ENCODE assay signal across 34 cellular contexts in genomic region chr6:30966154-30966553, GRCh38. TPM values are rescaled to one million over a fixed set of nuclear protein-coding genes. Genes with fewer than 3 reads are reported as not detected.
"Had no signal": no experiment of that assay in that cellular context is flagged by ENCODE, and none has a peak within 500 bp of the region (broad histone marks: within the 10 kb centered on the region; RNA-seq: fewer than 3 reads in every experiment).

No MANE protein-coding gene starts in this region.

- H3K36me3 Mint-ChIP-seq: activated naive CD4-positive, alpha-beta T cell treated with anti-CD3 and anti-CD28 coated beads, Interleukin-2, amount 50 U/mL, for 24 hours; memory B cell; naive thymus-derived CD4-positive, alpha-beta T cell; stimulated activated memory B cell treated with anti-CD40 and anti-IgM and Interleukin-4, amounts not matched to agents 10 μg/mL and 1 μg/mL and 100 μg/mL, for 72 hours; type B pancreatic cell had no signal

- H3K4me3 ChIP-seq: psoas muscle, sigmoid colon, uterus had no signal

- H3K4me3 Mint-ChIP-seq: activated naive CD4-positive, alpha-beta T cell treated with anti-CD3 and anti-CD28 coated beads, Interleukin-2, amount 50 U/mL, for 24 hours; activated T-cell treated with anti-CD3 and anti-CD28 coated beads, Interleukin-2, amount 50 U/mL, for 4 hours; memory B cell; naive thymus-derived CD4-positive, alpha-beta T cell; neural crest cell; stimulated activated memory B cell treated with anti-CD40 and anti-IgM and Interleukin-4, amounts not matched to agents 10 μg/mL and 1 μg/mL and 100 μg/mL, for 72 hours; stimulated activated naive CD8-positive, alpha-beta T cell treated with anti-CD3 and anti-CD28 coated beads, Interleukin-15, amount 100 ng/mL, for 72 hours; type B pancreatic cell had no signal

- H3K9me3 ChIP-seq: psoas muscle, sigmoid colon, uterus had no signal

- H3K36me3 ChIP-seq: brain microvascular endothelial cell, sigmoid colon, uterus had no signal

- DNase-seq: activated CD4-positive, alpha-beta T cell treated with anti-CD3 and anti-CD28 coated beads for 4 hours; activated CD4-positive, alpha-beta T cell treated with anti-CD3 and anti-CD28 coated beads, Interleukin-2, amount 50 U/mL, for 4 hours; activated T-cell treated with anti-CD3 and anti-CD28 coated beads, Interleukin-2, amount 50 U/mL, for 4 hours; brain microvascular endothelial cell; caudate nucleus; cortex of kidney; foreskin fibroblast; head of caudate nucleus; hippocampal formation; midbrain; naive thymus-derived CD4-positive, alpha-beta T cell; occipital lobe; psoas muscle; sigmoid colon; small intestine; stimulated activated CD4-positive, alpha-beta T cell treated with anti-CD3 and anti-CD28 coated beads, Interleukin-4, amount 100 ng/mL, for 24 hours; stimulated activated CD8-positive, alpha-beta memory T cell treated with anti-CD3 and anti-CD28 coated beads, Interleukin-4, amount 100 ng/mL, for 48 hours; stimulated activated naive CD8-positive, alpha-beta T cell treated with anti-CD3 and anti-CD28 coated beads, Interleukin-15, amount 100 ng/mL, for 72 hours; substantia nigra; uterus had no signal

- H3K27ac ChIP-seq: brain microvascular endothelial cell, parathyroid adenoma, psoas muscle, sigmoid colon, uterus had no signal

- H3K9ac ChIP-seq: parathyroid adenoma had no signal

- H3K9me3 Mint-ChIP-seq: activated naive CD4-positive, alpha-beta T cell treated with anti-CD3 and anti-CD28 coated beads, Interleukin-2, amount 50 U/mL, for 24 hours; activated T-cell treated with anti-CD3 and anti-CD28 coated beads, Interleukin-2, amount 50 U/mL, for 4 hours; activated T-helper 2 cell treated with anti-CD3 and anti-CD28 coated beads, Interferon-gamma antibody, Interleukin-2, Interleukin-4, amounts not matched to agents 10 μg/mL and 5 μg/mL and 100 μg/mL, durations not matched to agents 14 hours and 24 hours and 36 hours; memory B cell; neural crest cell; stimulated activated memory B cell treated with anti-CD40 and anti-IgM and Interleukin-4, amounts not matched to agents 10 μg/mL and 1 μg/mL and 100 μg/mL, for 72 hours; stimulated activated naive CD8-positive, alpha-beta T cell treated with anti-CD3 and anti-CD28 coated beads, Interleukin-15, amount 100 ng/mL, for 72 hours; type B pancreatic cell had no signal

- H3K79me2 ChIP-seq: parathyroid adenoma had no signal

- H3K27ac Mint-ChIP-seq: activated naive CD4-positive, alpha-beta T cell treated with anti-CD3 and anti-CD28 coated beads, Interleukin-2, amount 50 U/mL, for 24 hours; activated T-helper 2 cell treated with anti-CD3 and anti-CD28 coated beads, Interferon-gamma antibody, Interleukin-2, Interleukin-4, amounts not matched to agents 10 μg/mL and 5 μg/mL and 100 μg/mL, durations not matched to agents 14 hours and 24 hours and 36 hours; memory B cell; naive thymus-derived CD4-positive, alpha-beta T cell; stimulated activated memory B cell treated with anti-CD40 and anti-IgM and Interleukin-4, amounts not matched to agents 10 μg/mL and 1 μg/mL and 100 μg/mL, for 72 hours; stimulated activated naive CD8-positive, alpha-beta T cell treated with anti-CD3 and anti-CD28 coated beads, Interleukin-15, amount 100 ng/mL, for 72 hours; type B pancreatic cell had no signal

- FAIRE-seq: astrocyte, endothelial cell of umbilical vein, keratinocyte, small intestine had no signal

- H3K4me1 Mint-ChIP-seq: activated naive CD4-positive, alpha-beta T cell treated with anti-CD3 and anti-CD28 coated beads, Interleukin-2, amount 50 U/mL, for 24 hours; neural crest cell had no signal

- ATAC-seq: naive thymus-derived CD4-positive, alpha-beta T cell; psoas muscle; stimulated activated memory B cell treated with anti-CD40 and anti-IgM and Interleukin-4, amounts not matched to agents 10 μg/mL and 1 μg/mL and 100 μg/mL, for 72 hours had no signal

- H3K27me3 ChIP-seq: brain microvascular endothelial cell, uterus had no signal

- H2AFZ ChIP-seq: parathyroid adenoma had no signal

- H3K4me1 ChIP-seq: psoas muscle, sigmoid colon, uterus had no signal

RNA-seq across cellular contexts. Expression of gene MUC21, which starts 17.4 kb away (rescaled TPM):
- total RNA-seq: activated CD8-positive, alpha-beta memory T cell treated with anti-CD3 and anti-CD28 coated beads for 36 hours; activated T-cell treated with anti-CD3 and anti-CD28 coated beads, Interleukin-2, amount 50 U/mL, for 4 hours; activated T-helper 2 cell treated with anti-CD3 and anti-CD28 coated beads, Interferon-gamma antibody, Interleukin-2, Interleukin-4, amounts not matched to agents 10 μg/mL and 5 μg/mL and 100 μg/mL, durations not matched to agents 14 hours and 24 hours and 36 hours; astrocyte; chondrocyte; endothelial cell of umbilical vein; lower leg skin; naive thymus-derived CD4-positive, alpha-beta T cell; neural crest cell; occipital lobe; psoas muscle; sigmoid colon had no signal
- polyA plus RNA-seq: endothelial cell of umbilical vein; keratinocyte; naive thymus-derived CD4-positive, alpha-beta T cell had no signal

RNA-seq across cellular contexts. Expression of gene MUCL3, which starts 25.4 kb away (rescaled TPM):
- total RNA-seq: activated CD8-positive, alpha-beta memory T cell treated with anti-CD3 and anti-CD28 coated beads for 36 hours; activated T-helper 2 cell treated with anti-CD3 and anti-CD28 coated beads, Interferon-gamma antibody, Interleukin-2, Interleukin-4, amounts not matched to agents 10 μg/mL and 5 μg/mL and 100 μg/mL, durations not matched to agents 14 hours and 24 hours and 36 hours; astrocyte; endothelial cell of umbilical vein; lower leg skin; naive thymus-derived CD4-positive, alpha-beta T cell; neural crest cell; occipital lobe; psoas muscle; sigmoid colon had no signal
- polyA plus RNA-seq: endothelial cell of umbilical vein; keratinocyte; naive thymus-derived CD4-positive, alpha-beta T cell; psoas muscle had no signal

RNA-seq across cellular contexts. Expression of gene SFTA2, which starts 34.2 kb away (rescaled TPM):
- total RNA-seq: activated CD8-positive, alpha-beta memory T cell treated with anti-CD3 and anti-CD28 coated beads for 36 hours; activated T-helper 2 cell treated with anti-CD3 and anti-CD28 coated beads, Interferon-gamma antibody, Interleukin-2, Interleukin-4, amounts not matched to agents 10 μg/mL and 5 μg/mL and 100 μg/mL, durations not matched to agents 14 hours and 24 hours and 36 hours; astrocyte; chondrocyte; endothelial cell of umbilical vein; naive thymus-derived CD4-positive, alpha-beta T cell; neural crest cell; occipital lobe; psoas muscle; sigmoid colon had no signal
- polyA plus RNA-seq: endothelial cell of umbilical vein, keratinocyte had no signal

RNA-seq across cellular contexts. Expression of gene MUC22, which starts 44.1 kb away (rescaled TPM):
- total RNA-seq: activated CD8-positive, alpha-beta memory T cell treated with anti-CD3 and anti-CD28 coated beads for 36 hours; activated T-cell treated with anti-CD3 and anti-CD28 coated beads, Interleukin-2, amount 50 U/mL, for 4 hours; activated T-helper 2 cell treated with anti-CD3 and anti-CD28 coated beads, Interferon-gamma antibody, Interleukin-2, Interleukin-4, amounts not matched to agents 10 μg/mL and 5 μg/mL and 100 μg/mL, durations not matched to agents 14 hours and 24 hours and 36 hours; chondrocyte; endothelial cell of umbilical vein; lower leg skin; naive thymus-derived CD4-positive, alpha-beta T cell; neural crest cell; occipital lobe; sigmoid colon; uterus had no signal
- polyA plus RNA-seq: adipose tissue; endothelial cell of umbilical vein; keratinocyte; naive thymus-derived CD4-positive, alpha-beta T cell; sigmoid colon; small intestine had no signal
